ENCODE assay signal across 17 cellular contexts in genomic region chr12:1697253-1697652, GRCh38. TPM values are rescaled to one million over a fixed set of nuclear protein-coding genes. Genes with fewer than 3 reads are reported as not detected.
DNase-seq lines count a peak whose midpoint lies in the region; ATAC-seq, FAIRE-seq and TF ChIP-seq lines count a peak whose summit lies in the region.
"Had no signal": no experiment of that assay in that cellular context is flagged by ENCODE, and none has a peak within 500 bp of the region (broad histone marks: within the 10 kb centered on the region; RNA-seq: fewer than 3 reads in every experiment).

No MANE protein-coding gene starts in this region.

- TF ChIP-seq RAD21 in A549 (conservative IDR thresholded peaks at IDR 0.05 in 1 of 2, IDR thresholded peaks at IDR 0.05 in 1 of 2), result no peak

- H3K9me3 Mint-ChIP-seq in activated T-helper 17 cell treated with anti-CD3 and anti-CD28 coated beads, Interleukin-2, amount 50 U/mL, for 72 hours, result no peaks in the 10 kb centered on the region
- H3K9me3 Mint-ChIP-seq in naive thymus-derived CD4-positive, alpha-beta T cell, result no peaks in the 10 kb centered on the region

- TF ChIP-seq CTCF in A549 (IDR thresholded peaks at IDR 0.05), result no peak
- TF ChIP-seq CTCF in heart right ventricle (IDR thresholded peaks at IDR 0.05), result no peak

- H3K4me3 ChIP-seq in A549 (no peak overlapping the region), heart right ventricle (no peak overlapping the region)
- H3K4me3 ChIP-seq in naive thymus-derived CD4-positive, alpha-beta T cell (ENCODE audit: low read length), result no peak overlapping the region

- H3K27ac ChIP-seq in A549 (no peak overlapping the region), heart right ventricle (no peak overlapping the region)
- H3K27ac ChIP-seq in naive thymus-derived CD4-positive, alpha-beta T cell (ENCODE audit: low read depth, low read length), result no peak overlapping the region
- H3K27ac ChIP-seq: C4-2B had no signal

- CTCF ChIA-PET in A549 (lab: Yijun Ruan, JAX), result interaction anchor here (0.7 to 3.4 kb wide), 8 partner anchors 13 to 243 kb away, joined by 3 to 17 read pairs (median 4); no protein-coding TSS in a partner anchor
- CTCF ChIA-PET in naive thymus-derived CD4-positive, alpha-beta T cell (lab: Charles Lee), result interaction anchor here (1.6 kb wide), 1 partner anchor 93 kb away, joined by 5 read pairs; no protein-coding TSS in a partner anchor

- H3K27me3 ChIP-seq in naive thymus-derived CD4-positive, alpha-beta T cell (ENCODE audit: control insufficient read depth in 2 of 2, insufficient read depth in 2 of 2, low read length in 2 of 2), result no peaks in the 10 kb centered on the region
- no peaks in the 10 kb centered on the region for H3K27me3 ChIP-seq in heart right ventricle

- no peak for DNase-seq in A549 (ENCODE audit: low read depth in 1 of 2, low spot score in 1 of 2)
- no peak for DNase-seq in H54 (ENCODE audit: insufficient read length, low spot score)
- no peak for DNase-seq in naive thymus-derived CD4-positive, alpha-beta T cell
- DNase-seq in NCI-H2171 treated with DMSO at 0.1 percent for 48 hours (lab: John Stamatoyannopoulos, UW), result no peak
- no peak for DNase-seq in NCI-H187 treated with DMSO at 0.1 percent for 48 hours (lab: John Stamatoyannopoulos, UW)
- no peak for DNase-seq in cerebellar cortex (ENCODE audit: low spot score)
- no peak for DNase-seq in heart right ventricle
- DNase-seq: Caco-2, DMS153, Karpas-422, NCI-H1105 treated with DMSO at 0.1 percent for 48 hours, NCI-H187, NCI-H748 treated with DMSO at 0.1 percent for 48 hours, OCI-M1, SHP77 treated with DMSO at 0.1 percent for 48 hours had no signal

- H3K36me3 ChIP-seq in naive thymus-derived CD4-positive, alpha-beta T cell (ENCODE audit: control insufficient read depth in 2 of 3, insufficient read depth in 3 of 3, low read length in 3 of 3), result no peaks in the 10 kb centered on the region
- peaks cover 0 to 13% (median 0%) of the 10 kb centered on the region in 9 donors for H3K36me3 ChIP-seq in heart right ventricle

- TF ChIP-seq POLR2A in A549 (IDR thresholded peaks at IDR 0.05; ENCODE audit: low read length), result no peak
- no peak for TF ChIP-seq POLR2A in H54 (IDR thresholded peaks at IDR 0.05; ENCODE audit: low read depth, low read length)

- H3K4me1 Mint-ChIP-seq in activated T-helper 17 cell treated with anti-CD3 and anti-CD28 coated beads, Interleukin-2, amount 50 U/mL, for 72 hours, result peaks cover 18% of the 10 kb centered on the region
- peaks cover 48 to 80% (median 72%) of the 10 kb centered on the region in 7 donors for H3K4me1 Mint-ChIP-seq in naive thymus-derived CD4-positive, alpha-beta T cell

- FAIRE-seq in A549 (lab: Jason Lieb, UNC) (no peak), H54 (lab: Jason Lieb, UNC) (peak; percentile 53)

- WGBS in A549 (ENCODE audit: missing lambda C conversion rate), result 78% methylated on average over 2 of the region's 2 CpGs
- WGBS in heart right ventricle, 2 donors, result 20 to 24% methylated on average over 2 of the region's 2 CpGs

- H3K27me3 Mint-ChIP-seq in activated T-helper 17 cell treated with anti-CD3 and anti-CD28 coated beads, Interleukin-2, amount 50 U/mL, for 72 hours, result no peaks in the 10 kb centered on the region
- H3K27me3 Mint-ChIP-seq in naive thymus-derived CD4-positive, alpha-beta T cell, result no peaks in the 10 kb centered on the region

- ATAC-seq in A549 (no peak), heart right ventricle (no peak)
- ATAC-seq in activated T-helper 17 cell treated with anti-CD3 and anti-CD28 coated beads, Interleukin-2, amount 50 U/mL, for 72 hours (replicated peaks), result no peak
- no peak for ATAC-seq in naive thymus-derived CD4-positive, alpha-beta T cell

- H3K9me3 ChIP-seq in A549 (no peaks in the 10 kb centered on the region), heart right ventricle (no peaks in the 10 kb centered on the region)
- H3K9me3 ChIP-seq in naive thymus-derived CD4-positive, alpha-beta T cell (ENCODE audit: control insufficient read depth in 2 of 3, low read length in 3 of 3), result no peaks in the 10 kb centered on the region
- H3K9me3 ChIP-seq: Caco-2 had no signal

- no peak overlapping the region for H3K4me3 Mint-ChIP-seq in activated T-helper 17 cell treated with anti-CD3 and anti-CD28 coated beads, Interleukin-2, amount 50 U/mL, for 72 hours
- peak overlapping the region in 5 of 10 donors; percentile 5 to 33 (median 14) for H3K4me3 Mint-ChIP-seq in naive thymus-derived CD4-positive, alpha-beta T cell

- peak overlapping the region; percentile 10 for H3K27ac Mint-ChIP-seq in activated T-helper 17 cell treated with anti-CD3 and anti-CD28 coated beads, Interleukin-2, amount 50 U/mL, for 72 hours
- H3K27ac Mint-ChIP-seq in naive thymus-derived CD4-positive, alpha-beta T cell, result peak overlapping the region in 5 of 9 donors; percentile 3 to 62 (median 20)

- no peak overlapping the region for H3K4me2 ChIP-seq in A549

- H3K4me1 ChIP-seq in A549 (peaks cover 15% of the 10 kb centered on the region), heart right ventricle (peaks cover 9 to 55% (median 33%) of the 10 kb centered on the region in 9 donors)
- no peaks in the 10 kb centered on the region for H3K4me1 ChIP-seq in naive thymus-derived CD4-positive, alpha-beta T cell (ENCODE audit: control insufficient read depth in 2 of 2, insufficient read depth in 2 of 2, low read length in 2 of 2)

- H3K36me3 Mint-ChIP-seq in activated T-helper 17 cell treated with anti-CD3 and anti-CD28 coated beads, Interleukin-2, amount 50 U/mL, for 72 hours (ENCODE audit: low read depth), result peaks cover 44% of the 10 kb centered on the region
- H3K36me3 Mint-ChIP-seq in naive thymus-derived CD4-positive, alpha-beta T cell, result peaks cover 0 to 13% (median 5%) of the 10 kb centered on the region in 5 donors

- POLR2A ChIA-PET in A549 (lab: Yijun Ruan, JAX), result no interaction called here
- POLR2A ChIA-PET in naive thymus-derived CD4-positive, alpha-beta T cell (lab: Charles Lee), result interaction anchor here (0.6 kb wide), 1 partner anchor 28 kb away, joined by 3 read pairs; no protein-coding TSS in a partner anchor

- intact Hi-C loops in naive thymus-derived CD4-positive, alpha-beta T cell (cut with micrococcal nuclease), result no loop called here
- intact Hi-C loops in heart right ventricle (cut with DNase I), result loop anchor here in 1 of 10 donors (5.0 kb wide), 1 partner anchor 85 kb away; no protein-coding TSS in a partner anchor

- TF ChIP-seq EP300 in A549 (IDR thresholded peaks at IDR 0.05), result no peak

TF ChIP-seq in A549, 52 proteins besides CTCF, POLR2A, EP300 and RAD21:
- TF ChIP-seq MAFK (IDR thresholded peaks at IDR 0.05; ENCODE audit: partially characterized antibody) (peak; percentile 58), ZNF302 (CRISPR knock-in tag; IDR thresholded peaks at IDR 0.05) (no peak)

RNA-seq across cellular contexts. Expression of gene ADIPOR2, which starts 6.4 kb away (rescaled TPM):
- polyA plus RNA-seq in A549 (2011; rRNA removed) (65.4 and 80.0 TPM in 2 replicates), A549 (2017; fragmentation: RNase III; extraction: RNeasy Plus Mini Kit Qiagen cat#74134 plus additional on column Dnase treatment) (52.3 to 60.4 TPM (median 59.8 TPM) in 3 replicates), heart right ventricle (10 to 100 TPM; 18.5 to 27.9 TPM)
- 23.7 and 31.8 TPM in 2 replicates for polyA plus RNA-seq in A549 (2012; cell fraction: cytosol; rRNA removed)
- 12.0 and 21.8 TPM in 2 replicates for polyA plus RNA-seq in A549 (2012; cell fraction: nucleus; rRNA removed)
- 42.8 and 50.1 TPM in 2 replicates for polyA minus RNA-seq in A549 (2011; rRNA and poly(A)+ RNA removed)
- total RNA-seq in activated T-helper 17 cell treated with anti-CD3 and anti-CD28 coated beads, Interleukin-2, amount 50 U/mL, for 72 hours, result 10 to 100 TPM; 40.0 to 52.9 TPM
- 10 to 100 TPM; 19.8 to 51.4 (median 36.4) TPM for total RNA-seq in naive thymus-derived CD4-positive, alpha-beta T cell
- polyA plus RNA-seq in naive thymus-derived CD4-positive, alpha-beta T cell, result 1 to 10 TPM; 2.2 to 3.3 TPM
- total RNA-seq in heart right ventricle, result 10 to 100 TPM; 33.5 to 47.7 (median 42.1) TPM
